17 cellular contexts compared by ENCODE assay signal in the genomic region with DNA sequence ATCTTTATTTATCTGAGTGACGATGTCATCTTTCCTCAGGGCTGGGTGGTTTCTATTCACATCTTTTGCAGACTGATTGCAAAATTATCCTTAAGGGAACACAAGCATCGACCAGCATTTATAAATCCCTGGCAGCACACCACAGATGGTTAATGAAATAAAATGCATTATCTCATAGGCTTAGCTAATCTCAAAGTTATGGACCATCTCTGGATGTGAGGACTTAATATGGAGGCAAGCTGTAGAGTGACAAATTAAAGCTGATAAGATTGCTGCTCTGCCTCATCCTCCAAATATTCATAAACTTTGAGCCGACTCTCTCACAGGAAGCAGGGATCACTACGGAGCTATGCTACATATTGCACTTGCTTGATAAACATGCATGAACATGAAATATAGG.
DNase-seq lines count a peak whose midpoint lies in the region; ATAC-seq and TF ChIP-seq lines count a peak whose summit lies in the region.
"Had no signal": no experiment of that assay in that cellular context is flagged by ENCODE, and none has a peak within 500 bp of the region (broad histone marks: within the 10 kb centered on the region; RNA-seq: fewer than 3 reads in every experiment).

No MANE protein-coding gene starts in this region.

- peak; percentile 44 for DNase-seq in AG09319 (ENCODE audit: extremely low read depth, low read depth)
- peak; percentile 37 for DNase-seq in M059J (ENCODE audit: low read depth)
- DNase-seq in astrocyte of the spinal cord (ENCODE audit: low read depth, low spot score): peak; percentile 66
- peak; percentile 95 for DNase-seq in iris pigment epithelial cell (ENCODE audit: low read depth)
- DNase-seq in activated naive CD4-positive, alpha-beta T cell treated with anti-CD3 and anti-CD28 coated beads, Interleukin-2, amount 50 U/mL, for 16 hours: no peak
- DNase-seq in DMS 273 (lab: John Stamatoyannopoulos, UW; ENCODE audit: unreplicated experiment): no peak
- no peak for DNase-seq in ureter (ENCODE audit: low spot score)
- no peak for DNase-seq in left ventricle myocardium superior
- DNase-seq: activated CD4-positive, alpha-beta T cell treated with anti-CD3 and anti-CD28 coated beads for 48 hours; activated T-cell treated with anti-CD3 and anti-CD28 coated beads, Interleukin-2, amount 50 U/mL, for 24 hours; effector CD8-positive, alpha-beta T cell; H7; heart right ventricle; naive thymus-derived CD8-positive, alpha-beta T cell; NCI-H2171; stimulated activated CD4-positive, alpha-beta T cell treated with anti-CD3 and anti-CD28 coated beads, Interleukin-4, amount 100 ng/mL, for 1 hour had no signal

- in situ Hi-C loops in astrocyte of the spinal cord (cut with HindIII; ENCODE audit: low sequenced_read_pairs): no loop called here

- ATAC-seq in left ventricle myocardium superior: no peak
- ATAC-seq: heart right ventricle; naive thymus-derived CD8-positive, alpha-beta T cell had no signal

- intact Hi-C loops in left ventricle myocardium superior (cut with micrococcal nuclease): no loop called here

- no peak for TF ChIP-seq CTCF in AG09319 (IDR thresholded peaks at IDR 0.05; ENCODE audit: low read depth, low read length)
- no peak for TF ChIP-seq CTCF in astrocyte of the spinal cord (IDR thresholded peaks at IDR 0.05; ENCODE audit: low read depth, low read length)

- no peak overlapping the region for H3K4me3 ChIP-seq in astrocyte of the spinal cord (ENCODE audit: low read depth, low read length)
- H3K4me3 ChIP-seq: heart right ventricle, vagina had no signal

Comparison
In these comparisons a context has a peak if more than half of its experiments do, and no peak if none do; other contexts are left out.
1. DNase-seq: peak in AG09319 (single experiment), M059J (single experiment), astrocyte of the spinal cord (single experiment) and iris pigment epithelial cell (single experiment); none in activated naive CD4-positive, alpha-beta T cell treated with anti-CD3 and anti-CD28 coated beads, Interleukin-2, amount 50 U/mL, for 16 hours (single experiment), DMS 273 (single experiment), ureter (single experiment) and left ventricle myocardium superior (single experiment).